8 cellular contexts compared by ENCODE assay signal in the genomic region with DNA sequence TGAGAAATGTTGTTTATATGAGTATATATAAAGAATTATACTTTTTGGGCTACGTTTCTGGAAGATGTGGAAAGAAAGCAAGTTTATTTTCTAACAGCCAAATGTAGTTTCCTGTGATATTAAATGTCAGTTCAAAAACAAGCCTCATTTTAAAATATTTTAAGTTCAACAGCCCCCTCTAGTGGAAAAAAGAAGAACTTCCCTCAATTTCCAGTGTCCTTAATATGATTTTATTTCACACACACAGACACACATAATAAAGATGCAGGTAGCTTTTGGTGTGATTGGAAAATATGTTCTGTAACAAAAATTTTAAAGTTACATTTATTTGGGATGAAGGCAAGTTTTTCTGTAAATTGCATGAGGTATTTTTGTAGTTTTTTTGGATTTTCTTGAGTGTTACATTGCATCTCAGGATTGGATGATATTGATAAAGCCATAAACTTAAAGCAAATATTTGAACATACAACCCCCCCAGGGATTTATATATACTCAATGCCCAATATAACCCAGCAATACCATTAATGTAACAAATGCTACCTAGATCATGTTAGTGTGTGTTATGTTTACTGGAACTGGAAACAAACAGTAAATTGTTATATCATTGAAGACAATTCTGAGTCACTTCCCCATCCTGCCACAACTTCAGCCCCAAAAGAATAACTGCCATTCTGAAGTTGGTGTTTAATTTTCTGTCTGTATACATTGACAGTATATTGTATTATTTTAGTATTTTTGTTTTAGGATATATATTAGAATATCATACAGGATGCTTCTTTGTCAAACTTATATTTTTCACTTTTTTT. TPM values are rescaled to one million over a fixed set of nuclear protein-coding genes. Genes with fewer than 3 reads are reported as not detected.
DNase-seq lines count a peak whose midpoint lies in the region; ATAC-seq and TF ChIP-seq lines count a peak whose summit lies in the region.

No MANE protein-coding gene starts in this region.

- CTCF ChIA-PET in activated CD4-positive, alpha-beta memory T cell treated with anti-CD3 and anti-CD28 coated beads, Interleukin-2, amount 10 ng/mL, durations not matched to agents 7 days and 5 days (lab: Charles Lee), result interaction anchor here (0.5 to 3.4 kb wide), 17 partner anchors 8 to 503 kb away, joined by 3 to 16 read pairs (median 4); a partner anchor contains a TSS
- CTCF ChIA-PET in activated CD4-positive, alpha-beta memory T cell treated with anti-CD3 and anti-CD28 coated beads for 36 hours (lab: Charles Lee), result interaction anchor here (0.7 to 2.9 kb wide), 18 partner anchors 20 to 472 kb away, joined by 3 to 30 read pairs (median 4); a partner anchor contains a TSS
- CTCF ChIA-PET in OCI-LY7 (lab: Charles Lee; ENCODE audit: unreplicated experiment), result interaction anchor here (1.1 kb wide), 1 partner anchor 97 kb away, joined by 3 read pairs; a partner anchor contains a TSS

- no peaks in the 10 kb centered on the region for H3K27me3 Mint-ChIP-seq in activated CD4-positive, alpha-beta memory T cell treated with anti-CD3 and anti-CD28 coated beads, Interleukin-2, amount 10 ng/mL, durations not matched to agents 7 days and 5 days
- H3K27me3 Mint-ChIP-seq in activated CD4-positive, alpha-beta memory T cell treated with anti-CD3 and anti-CD28 coated beads for 36 hours, result no peaks in the 10 kb centered on the region
- H3K27me3 Mint-ChIP-seq in effector memory CD8-positive, alpha-beta T cell, result no peaks in the 10 kb centered on the region
- H3K27me3 Mint-ChIP-seq in nephron (ENCODE audit: low read depth), result no peaks in the 10 kb centered on the region

- H3K27ac ChIP-seq in OCI-LY7 (ENCODE audit: low read depth, low read length, poor library complexity, severe bottlenecking), result no peak overlapping the region

- peaks cover 5% of the 10 kb centered on the region for H3K4me1 ChIP-seq in OCI-LY7 (ENCODE audit: insufficient read depth, low read length, poor library complexity, severe bottlenecking)

- no peaks in the 10 kb centered on the region for H3K9me2 ChIP-seq in OCI-LY7 (ENCODE audit: insufficient read depth, low read length)

- peak; percentile 95 for TF ChIP-seq CTCF in OCI-LY7 (conservative IDR thresholded peaks at IDR 0.05; ENCODE audit: low read length)
- TF ChIP-seq CTCF in nephron (IDR thresholded peaks at IDR 0.05; ENCODE audit: unreplicated experiment in 3 of 3), result peak; percentile 60 to 78 (median 70)

- H3K9me3 ChIP-seq in OCI-LY7 (ENCODE audit: low read length), result no peaks in the 10 kb centered on the region

- H3K79me2 ChIP-seq in OCI-LY7 (ENCODE audit: insufficient read depth, low read depth, low read length), result no peaks in the 10 kb centered on the region

- peak overlapping the region; percentile 42; the same call in 1 of the 2 replicates for H2AFZ ChIP-seq in OCI-LY7 (ENCODE audit: low read length)

- no peaks in the 10 kb centered on the region for H4K20me1 ChIP-seq in OCI-LY7 (ENCODE audit: insufficient read depth, low read length)

- peak; percentile 51 for ATAC-seq in effector memory CD8-positive, alpha-beta T cell (replicated peaks)
- ATAC-seq in GM21723 (IDR thresholded peaks at IDR 0.05; ENCODE audit: unreplicated experiment), result no peak

- no peak overlapping the region for H3K4me3 ChIP-seq in OCI-LY7 (ENCODE audit: low read depth, low read length, poor library complexity, severe bottlenecking)

- POLR2A ChIA-PET in activated CD4-positive, alpha-beta memory T cell treated with anti-CD3 and anti-CD28 coated beads, Interleukin-2, amount 10 ng/mL, durations not matched to agents 7 days and 5 days (lab: Charles Lee), result interaction anchor here (1.3 to 1.8 kb wide), 2 partner anchors 54 to 96 kb away, joined by 7 to 10 read pairs; a partner anchor contains a TSS
- POLR2A ChIA-PET in activated CD4-positive, alpha-beta memory T cell treated with anti-CD3 and anti-CD28 coated beads for 36 hours (lab: Charles Lee), result no interaction called here
- POLR2A ChIA-PET in OCI-LY7 (lab: Charles Lee), result interaction anchor here (0.7 to 1.3 kb wide), 3 partner anchors 40 to 94 kb away, joined by 3 to 4 read pairs (median 3); a partner anchor contains a TSS

- H3K4me1 Mint-ChIP-seq in activated CD4-positive, alpha-beta memory T cell treated with anti-CD3 and anti-CD28 coated beads, Interleukin-2, amount 10 ng/mL, durations not matched to agents 7 days and 5 days, result peaks cover 20% of the 10 kb centered on the region
- H3K4me1 Mint-ChIP-seq in activated CD4-positive, alpha-beta memory T cell treated with anti-CD3 and anti-CD28 coated beads for 36 hours (ENCODE audit: low read depth), result no peaks in the 10 kb centered on the region
- no peaks in the 10 kb centered on the region for H3K4me1 Mint-ChIP-seq in effector memory CD8-positive, alpha-beta T cell (ENCODE audit: low read depth in 2 of 2)
- no peaks in the 10 kb centered on the region for H3K4me1 Mint-ChIP-seq in nephron

- BruUV-seq in OCI-LY7 (replicated peaks; lab: Mats Ljungman, UMichigan), result no TSS peak

- no peaks in the 10 kb centered on the region for H3K36me3 Mint-ChIP-seq in activated CD4-positive, alpha-beta memory T cell treated with anti-CD3 and anti-CD28 coated beads, Interleukin-2, amount 10 ng/mL, durations not matched to agents 7 days and 5 days (ENCODE audit: low read depth)
- peaks cover 2% of the 10 kb centered on the region for H3K36me3 Mint-ChIP-seq in activated CD4-positive, alpha-beta memory T cell treated with anti-CD3 and anti-CD28 coated beads for 36 hours
- H3K36me3 Mint-ChIP-seq in effector memory CD8-positive, alpha-beta T cell (ENCODE audit: insufficient read depth), result no peaks in the 10 kb centered on the region
- no peaks in the 10 kb centered on the region for H3K36me3 Mint-ChIP-seq in nephron (ENCODE audit: low read depth)

- H3K4me2 ChIP-seq in OCI-LY7 (ENCODE audit: low read length), result no peak overlapping the region

- no peaks in the 10 kb centered on the region for H3K9me3 Mint-ChIP-seq in activated CD4-positive, alpha-beta memory T cell treated with anti-CD3 and anti-CD28 coated beads, Interleukin-2, amount 10 ng/mL, durations not matched to agents 7 days and 5 days
- H3K9me3 Mint-ChIP-seq in activated CD4-positive, alpha-beta memory T cell treated with anti-CD3 and anti-CD28 coated beads for 36 hours, result no peaks in the 10 kb centered on the region
- H3K9me3 Mint-ChIP-seq in effector memory CD8-positive, alpha-beta T cell, result no peaks in the 10 kb centered on the region
- H3K9me3 Mint-ChIP-seq in nephron, result no peaks in the 10 kb centered on the region

- H3K36me3 ChIP-seq in OCI-LY7 (ENCODE audit: insufficient read depth, low read length), result peaks cover 11% of the 10 kb centered on the region

- H3K27ac Mint-ChIP-seq in activated CD4-positive, alpha-beta memory T cell treated with anti-CD3 and anti-CD28 coated beads, Interleukin-2, amount 10 ng/mL, durations not matched to agents 7 days and 5 days, result peak overlapping the region; percentile 40
- no peak overlapping the region for H3K27ac Mint-ChIP-seq in activated CD4-positive, alpha-beta memory T cell treated with anti-CD3 and anti-CD28 coated beads for 36 hours
- H3K27ac Mint-ChIP-seq in effector memory CD8-positive, alpha-beta T cell, result no peak overlapping the region
- H3K27ac Mint-ChIP-seq in nephron, result peak overlapping the region in 1 of 3 experiments; percentile 13

- intact Hi-C loops in activated CD4-positive, alpha-beta memory T cell treated with anti-CD3 and anti-CD28 coated beads for 36 hours (cut with micrococcal nuclease), result loop anchor here (1.0 to 10.0 kb wide), 7 partner anchors 55 to 500 kb away; a partner anchor contains a TSS
- intact Hi-C loops in OCI-LY7 (cut with micrococcal nuclease; ENCODE audit: unreplicated experiment), result loop anchor here (1.0 to 5.0 kb wide), 7 partner anchors 55 to 396 kb away; a partner anchor contains a TSS

- H3K4me3 Mint-ChIP-seq in activated CD4-positive, alpha-beta memory T cell treated with anti-CD3 and anti-CD28 coated beads, Interleukin-2, amount 10 ng/mL, durations not matched to agents 7 days and 5 days, result no peak overlapping the region
- no peak overlapping the region for H3K4me3 Mint-ChIP-seq in activated CD4-positive, alpha-beta memory T cell treated with anti-CD3 and anti-CD28 coated beads for 36 hours
- H3K4me3 Mint-ChIP-seq in effector memory CD8-positive, alpha-beta T cell, result no peak overlapping the region
- no peak overlapping the region for H3K4me3 Mint-ChIP-seq in nephron

- DNase-seq in activated CD4-positive, alpha-beta memory T cell treated with anti-CD3 and anti-CD28 coated beads, Interleukin-2, amount 10 ng/mL, durations not matched to agents 7 days and 5 days, result no peak
- no peak for DNase-seq in activated CD4-positive, alpha-beta memory T cell treated with anti-CD3 and anti-CD28 coated beads for 36 hours
- DNase-seq in HT1080 (ENCODE audit: low read depth) (peak; percentile 71), OCI-LY7 (ENCODE audit: low spot score) (peak; percentile 70)
- peak; percentile 24 to 37 (median 33) for DNase-seq in effector memory CD8-positive, alpha-beta T cell
- DNase-seq in activated effector memory CD4-positive, alpha-beta T cell treated with Interleukin-2 at 50 U/mL for 16 hours, result no peak

RNA-seq across cellular contexts. Expression of a gene that starts 54.0 kb away (rescaled TPM):
- total RNA-seq in activated CD4-positive, alpha-beta memory T cell treated with anti-CD3 and anti-CD28 coated beads, Interleukin-2, amount 10 ng/mL, durations not matched to agents 7 days and 5 days, result 1 to 10 TPM; 2.1 to 2.5 TPM
- total RNA-seq in activated CD4-positive, alpha-beta memory T cell treated with anti-CD3 and anti-CD28 coated beads for 36 hours, result 1 to 10 TPM; 2.5 to 2.7 TPM
- 0.77 and 0.80 TPM in 2 replicates for total RNA-seq in HT1080 (2014; rRNA removed; shearing (Covaris generic))
- 0.70 and 0.79 TPM in 2 replicates for polyA plus RNA-seq in HT1080 (2015; cell fraction: cytosol; rRNA removed)
- 0.92 and 3.2 TPM in 2 replicates for polyA plus RNA-seq in HT1080 (2015; cell fraction: nucleus; rRNA removed)
- total RNA-seq in OCI-LY7 (2014; rRNA removed; shearing (Covaris generic)), result 10.4 and 11.6 TPM in 2 replicates
- total RNA-seq in OCI-LY7 (2022), result 18.2 and 26.2 TPM in 2 replicates

Comparison
In these comparisons a context has a peak if more than half of its experiments do, and no peak if none do; other contexts are left out.
1. DNase-seq: peak in HT1080 (single experiment), OCI-LY7 (single experiment) and effector memory CD8-positive, alpha-beta T cell (3 of 3); none in activated CD4-positive, alpha-beta memory T cell treated with anti-CD3 and anti-CD28 coated beads, Interleukin-2, amount 10 ng/mL, durations not matched to agents 7 days and 5 days (single experiment), activated CD4-positive, alpha-beta memory T cell treated with anti-CD3 and anti-CD28 coated beads for 36 hours (single experiment) and activated effector memory CD4-positive, alpha-beta T cell treated with Interleukin-2 at 50 U/mL for 16 hours (single experiment).